Comparison of ENCODE assay signal across 8 cellular contexts in genomic region chr10:97081621-97082235, GRCh38.
DNase-seq lines count a peak whose midpoint lies in the region; ATAC-seq and TF ChIP-seq lines count a peak whose summit lies in the region.

No MANE protein-coding gene starts in this region.

- TF ChIP-seq CTCF in GM12872 (IDR thresholded peaks at IDR 0.05; ENCODE audit: insufficient read depth, low read depth, low read length) (peak; percentile 99), epithelial cell of esophagus (IDR thresholded peaks at IDR 0.05; ENCODE audit: insufficient read depth, low read depth, low read length, missing control alignments) (peak; percentile 86), neural cell (IDR thresholded peaks at IDR 0.05; ENCODE audit: poor library complexity, severe bottlenecking) (peak; percentile 14)

- no peaks in the 10 kb centered on the region for H3K9me3 ChIP-seq in neural cell (ENCODE audit: low read length)

- DNase-seq in NCI-H1048 (lab: John Stamatoyannopoulos, UW) = peak; percentile 65
- DNase-seq in activated CD8-positive, alpha-beta memory T cell treated with anti-CD3 and anti-CD28 coated beads for 24 hours = peak; percentile 83
- peak; percentile 73 for DNase-seq in epithelial cell of esophagus (ENCODE audit: low read depth)
- DNase-seq in cerebellum (ENCODE audit: low spot score) = no peak

- H3K9me2 ChIP-seq in neural cell (ENCODE audit: insufficient read depth, low read length) = no peaks in the 10 kb centered on the region

- H3K27ac ChIP-seq in neural cell (ENCODE audit: low read length) = no peak overlapping the region

- H3K4me3 ChIP-seq in epithelial cell of esophagus (ENCODE audit: low read length) (no peak overlapping the region), neural cell (ENCODE audit: low read length) (no peak overlapping the region)

- no peaks in the 10 kb centered on the region for H3K36me3 ChIP-seq in neural cell (ENCODE audit: insufficient read depth, low read length)

- no peaks in the 10 kb centered on the region for H3K79me2 ChIP-seq in neural cell (replicated peaks; ENCODE audit: insufficient read depth, low read length)

- peaks cover 63% of the 10 kb centered on the region for H3K27me3 ChIP-seq in neural cell (ENCODE audit: insufficient read depth, low read depth, low read length)

- ATAC-seq in HG02642 (IDR thresholded peaks at IDR 0.05; ENCODE audit: poor library complexity, unreplicated experiment) = no peak
- no peak for ATAC-seq in HG03378 (IDR thresholded peaks at IDR 0.05; ENCODE audit: unreplicated experiment)

- H3K4me2 ChIP-seq in neural cell (ENCODE audit: low read length) = no peak overlapping the region

- no peak overlapping the region for H3K9ac ChIP-seq in neural cell (ENCODE audit: low read length)

- H2AFZ ChIP-seq in neural cell (ENCODE audit: low read depth, low read length) = no peak overlapping the region

- TF ChIP-seq EP300 in neural cell (conservative IDR thresholded peaks at IDR 0.05; ENCODE audit: poor library complexity, severe bottlenecking) = no peak

- no peak for TF ChIP-seq RAD21 in neural cell (conservative IDR thresholded peaks at IDR 0.05)

- no peaks in the 10 kb centered on the region for H4K20me1 ChIP-seq in neural cell (ENCODE audit: insufficient read depth)

- no peaks in the 10 kb centered on the region for H3F3A ChIP-seq in neural cell (ENCODE audit: insufficient read depth, low read length, poor library complexity, severe bottlenecking)

TF ChIP-seq in neural cell, 6 proteins besides CTCF, POLR2A, EP300 and RAD21:
- TF ChIP-seq TAF1 (IDR thresholded peaks at IDR 0.05; ENCODE audit: low read depth) = no peak
- TF ChIP-seq, protein P1, sequence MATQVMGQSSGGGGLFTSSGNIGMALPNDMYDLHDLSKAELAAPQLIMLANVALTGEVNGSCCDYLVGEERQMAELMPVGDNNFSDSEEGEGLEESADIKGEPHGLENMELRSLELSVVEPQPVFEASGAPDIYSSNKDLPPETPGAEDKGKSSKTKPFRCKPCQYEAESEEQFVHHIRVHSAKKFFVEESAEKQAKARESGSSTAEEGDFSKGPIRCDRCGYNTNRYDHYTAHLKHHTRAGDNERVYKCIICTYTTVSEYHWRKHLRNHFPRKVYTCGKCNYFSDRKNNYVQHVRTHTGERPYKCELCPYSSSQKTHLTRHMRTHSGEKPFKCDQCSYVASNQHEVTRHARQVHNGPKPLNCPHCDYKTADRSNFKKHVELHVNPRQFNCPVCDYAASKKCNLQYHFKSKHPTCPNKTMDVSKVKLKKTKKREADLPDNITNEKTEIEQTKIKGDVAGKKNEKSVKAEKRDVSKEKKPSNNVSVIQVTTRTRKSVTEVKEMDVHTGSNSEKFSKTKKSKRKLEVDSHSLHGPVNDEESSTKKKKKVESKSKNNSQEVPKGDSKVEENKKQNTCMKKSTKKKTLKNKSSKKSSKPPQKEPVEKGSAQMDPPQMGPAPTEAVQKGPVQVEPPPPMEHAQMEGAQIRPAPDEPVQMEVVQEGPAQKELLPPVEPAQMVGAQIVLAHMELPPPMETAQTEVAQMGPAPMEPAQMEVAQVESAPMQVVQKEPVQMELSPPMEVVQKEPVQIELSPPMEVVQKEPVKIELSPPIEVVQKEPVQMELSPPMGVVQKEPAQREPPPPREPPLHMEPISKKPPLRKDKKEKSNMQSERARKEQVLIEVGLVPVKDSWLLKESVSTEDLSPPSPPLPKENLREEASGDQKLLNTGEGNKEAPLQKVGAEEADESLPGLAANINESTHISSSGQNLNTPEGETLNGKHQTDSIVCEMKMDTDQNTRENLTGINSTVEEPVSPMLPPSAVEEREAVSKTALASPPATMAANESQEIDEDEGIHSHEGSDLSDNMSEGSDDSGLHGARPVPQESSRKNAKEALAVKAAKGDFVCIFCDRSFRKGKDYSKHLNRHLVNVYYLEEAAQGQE (IDR thresholded peaks at IDR 0.05; ENCODE audit: borderline replicate concordance) = peak; percentile 96
TF ChIP-seq in neural cell: peak in this region for 1.

Comparison
In these comparisons a context has a peak if more than half of its experiments do, and no peak if none do; other contexts are left out.
1. CTCF ChIP-seq: peak in every context shown above with its lines; median percentile 99 in GM12872; 86 in epithelial cell of esophagus; 14 in neural cell.